8 cellular contexts compared by ENCODE assay signal in genomic region chr17:81513669-81514484, GRCh38. TPM values are rescaled to one million over a fixed set of nuclear protein-coding genes. Genes with fewer than 3 reads are reported as not detected.
DNase-seq lines count a peak whose midpoint lies in the region; ATAC-seq and TF ChIP-seq lines count a peak whose summit lies in the region.

No MANE protein-coding gene starts in this region.

- H3K79me2 ChIP-seq in H9 (ENCODE audit: insufficient read depth, low read length) = peaks cover 25% of the 10 kb centered on the region; the same call in 1 of the 2 replicates

- no peak overlapping the region for H2AK5ac ChIP-seq in H9 (ENCODE audit: insufficient read length, low read length)

- no peak overlapping the region for H3K56ac ChIP-seq in H9 (ENCODE audit: insufficient read length, low read depth, low read length)

- H3K27ac ChIP-seq in C4-2B = peak overlapping the region; percentile 94
- no peak overlapping the region for H3K27ac ChIP-seq in H9 (ENCODE audit: insufficient read length, low read depth, low read length)
- peak overlapping the region; percentile 100 for H3K27ac ChIP-seq in prostate gland

- H3K4me1 ChIP-seq in H9 (ENCODE audit: insufficient read depth, low read length) (peaks cover 4% of the 10 kb centered on the region; the same call in 1 of the 2 replicates), prostate gland (replicated peaks) (peaks cover 5% of the 10 kb centered on the region)

- peak overlapping the region; percentile 95 for H3K14ac ChIP-seq in H9 (ENCODE audit: insufficient read depth, low read length)

- H4K20me1 ChIP-seq in H9 (ENCODE audit: control insufficient read depth, insufficient read depth, insufficient read length) = no peaks in the 10 kb centered on the region

- no peak for ATAC-seq in HG02678 (IDR thresholded peaks at IDR 0.05; ENCODE audit: unreplicated experiment)
- no peak for ATAC-seq in GM21515 (IDR thresholded peaks at IDR 0.05; ENCODE audit: unreplicated experiment)

- TF ChIP-seq CTCF in C4-2B (conservative IDR thresholded peaks at IDR 0.05) = no peak
- TF ChIP-seq CTCF in H9 (conservative IDR thresholded peaks at IDR 0.05) = no peak
- peak; percentile 12 for TF ChIP-seq CTCF in astrocyte of the spinal cord (IDR thresholded peaks at IDR 0.05; ENCODE audit: low read depth, low read length)
- no peak for TF ChIP-seq CTCF in prostate gland (IDR thresholded peaks at IDR 0.05)

- H2BK15ac ChIP-seq in H9 (ENCODE audit: low read depth, low read length) = peak overlapping the region; percentile 32; the same call in 1 of the 2 replicates

- in situ Hi-C loops in astrocyte of the spinal cord (cut with HindIII; ENCODE audit: low sequenced_read_pairs) = loop anchor here (10.0 kb wide), 1 partner anchor 109 kb away; no protein-coding TSS in a partner anchor

- peak overlapping the region; percentile 97 for H3K18ac ChIP-seq in H9 (ENCODE audit: insufficient read length, low read depth, low read length)

- peak; percentile 83 for DNase-seq in H9
- peak; percentile 70 for DNase-seq in RPMI7951 (ENCODE audit: low read depth)
- peak; percentile 78 for DNase-seq in astrocyte of the spinal cord (ENCODE audit: low read depth, low spot score)
- DNase-seq in hypothalamus (lab: John Stamatoyannopoulos, UW) = peak in 28 of 51 donors; percentile 28 to 78 (median 56)
- peak; percentile 53 for DNase-seq in prostate gland (ENCODE audit: low spot score)

- peaks cover 10 to 20% of the 10 kb centered on the region in 2 donors for H3K36me3 ChIP-seq in prostate gland

- H3K27me3 Mint-ChIP-seq in H9 (ENCODE audit: low read depth) = peaks cover 16% of the 10 kb centered on the region

- H3K9ac ChIP-seq in H9 (ENCODE audit: extremely low read depth, insufficient read length, low read length) = peak overlapping the region; percentile 76

- H4K91ac ChIP-seq in H9 (ENCODE audit: insufficient read length, low read depth, low read length) = peak overlapping the region; percentile 94

- TF ChIP-seq POLR2A in prostate gland (IDR thresholded peaks at IDR 0.05) = peak; percentile 7

- peak overlapping the region; percentile 91 for H3K4ac ChIP-seq in H9 (ENCODE audit: low read depth, low read length)

- no peak overlapping the region for H2AFZ ChIP-seq in H9 (ENCODE audit: low read length)

- peak overlapping the region; percentile 53 to 84 (median 78); a peak in 5 of 7 replicates for H3K27ac Mint-ChIP-seq in H9

- no peak overlapping the region for H4K5ac ChIP-seq in H9 (ENCODE audit: insufficient read length, low read depth, low read length)

- no peaks in the 10 kb centered on the region for H3K9me3 ChIP-seq in H9 (ENCODE audit: control insufficient read depth, low read depth, low read length)
- H3K9me3 ChIP-seq in prostate gland = no peaks in the 10 kb centered on the region

- peaks cover 2% of the 10 kb centered on the region for H3K79me1 ChIP-seq in H9 (ENCODE audit: insufficient read depth, low read depth, low read length, poor library complexity, severe bottlenecking)

- peak overlapping the region; percentile 68 to 80 for H3K4me3 Mint-ChIP-seq in H9

- H3K23me2 ChIP-seq in H9 (ENCODE audit: insufficient read length, low read depth, low read length, poor library complexity, severe bottlenecking) = peaks cover 41% of the 10 kb centered on the region

- peak overlapping the region; percentile 60 for H3T11ph ChIP-seq in H9 (ENCODE audit: low read length)

- no CpG with 5 or more reads among the region's 70 CpGs for WGBS in H9 (ENCODE audit: extremely low coverage, insufficient read length, low lambda C conversion rate)
- WGBS in prostate gland = under 1% methylated on average over 55 of the region's 70 CpGs

- H3K36me3 Mint-ChIP-seq in H9 (ENCODE audit: insufficient read depth in 1 of 3, low read depth in 3 of 3) = peaks cover 34 to 39% (median 35%) of the 10 kb centered on the region in 3 experiments

- peak overlapping the region; percentile 71 for H2BK120ac ChIP-seq in H9 (ENCODE audit: low read depth, low read length, poor library complexity, severe bottlenecking)

- peak overlapping the region; percentile 46 for H3K4me3 ChIP-seq in astrocyte of the spinal cord (ENCODE audit: low read depth, low read length)
- peak overlapping the region; percentile 89 to 97 for H3K4me3 ChIP-seq in prostate gland

- peak overlapping the region; percentile 52 for H3K4me2 ChIP-seq in H9 (ENCODE audit: insufficient read depth, insufficient read length, low read length)

- no peak overlapping the region for H4K8ac ChIP-seq in H9 (replicated peaks; ENCODE audit: insufficient read length, low read depth, low read length)

- H2BK20ac ChIP-seq in H9 (ENCODE audit: low read depth, low read length, poor library complexity, severe bottlenecking) = no peak overlapping the region

- H3K4me1 Mint-ChIP-seq in H9 = peaks cover 33 to 44% of the 10 kb centered on the region in 2 experiments

- H2BK12ac ChIP-seq in H9 (ENCODE audit: insufficient read length, low read depth, low read length) = peak overlapping the region; percentile 54

- no peak overlapping the region for H3K23ac ChIP-seq in H9 (ENCODE audit: insufficient read length, low read depth, low read length)

- peaks cover 7 to 19% of the 10 kb centered on the region in 2 experiments; a peak in 4 of 5 replicates for H3K9me3 Mint-ChIP-seq in H9

- intact Hi-C loops in prostate gland (cut with DNase I) = loop anchor here (5.0 kb wide), 1 partner anchor 117 kb away; the partner anchor contains the start of gene BAHCC1

- H2BK5ac ChIP-seq in H9 (ENCODE audit: insufficient read length, low read length) = no peak overlapping the region

- H3K27me3 ChIP-seq in H9 (ENCODE audit: insufficient read depth, low read length) (no peaks in the 10 kb centered on the region; the same call in 1 of the 2 replicates), prostate gland (replicated peaks; ENCODE audit: insufficient read depth) (no peaks in the 10 kb centered on the region)

RNA-seq across cellular contexts. Expression of gene ACTG1, which starts 1.3 kb away (rescaled TPM):
- total RNA-seq in H9 (2021) = 4,136 and 4,160 TPM in 2 replicates
- 1,818 and 2,136 TPM in 2 replicates for total RNA-seq in RPMI7951 (2014; rRNA removed; shearing (Covaris generic))
- total RNA-seq in prostate gland = 1,000 to 10,000 TPM; 2,438 to 3,181 TPM

RNA-seq across cellular contexts. Expression of gene FSCN2, which starts 14.3 kb away (rescaled TPM):
- 1.0 and 1.6 TPM in 2 replicates for total RNA-seq in H9 (2021)
- not detected in 2 replicates for total RNA-seq in RPMI7951 (2014; rRNA removed; shearing (Covaris generic))
- total RNA-seq in prostate gland = 1 to 10 TPM; 3.1 to 5.6 TPM

RNA-seq across cellular contexts. Expression of gene FAAP100, which starts 38.3 kb away (rescaled TPM):
- total RNA-seq in H9 (2021) = 54.0 and 54.8 TPM in 2 replicates
- total RNA-seq in RPMI7951 (2014; rRNA removed; shearing (Covaris generic)) = 8.2 and 13.0 TPM in 2 replicates
- 10 to 100 TPM; 27.8 to 44.4 TPM for total RNA-seq in prostate gland
